8 cellular contexts compared by ENCODE assay signal in genomic region chr13:94620286-94620896, GRCh38. TPM values are rescaled to one million over a fixed set of nuclear protein-coding genes. Genes with fewer than 3 reads are reported as not detected.
DNase-seq lines count a peak whose midpoint lies in the region; ATAC-seq and TF ChIP-seq lines count a peak whose summit lies in the region.

No MANE protein-coding gene starts in this region.

- H3F3A ChIP-seq in neural cell (ENCODE audit: insufficient read depth, low read length, poor library complexity, severe bottlenecking), result no peaks in the 10 kb centered on the region

- no peak overlapping the region for H3K27ac Mint-ChIP-seq in central memory CD8-positive, alpha-beta T cell (ENCODE audit: low read depth)

- H3K4me1 ChIP-seq in DND-41 (ENCODE audit: insufficient read depth, low read length), result no peaks in the 10 kb centered on the region

- H3K4me3 Mint-ChIP-seq in central memory CD8-positive, alpha-beta T cell, result no peak overlapping the region

- H3K27me3 ChIP-seq in DND-41 (ENCODE audit: insufficient read depth, low read length, poor library complexity) (no peaks in the 10 kb centered on the region), neural cell (ENCODE audit: insufficient read depth, low read depth, low read length) (no peaks in the 10 kb centered on the region)

- no peaks in the 10 kb centered on the region for H3K9me3 Mint-ChIP-seq in central memory CD8-positive, alpha-beta T cell

- ATAC-seq in DND-41 (ENCODE audit: insufficient read depth, low read depth) (peak; percentile 77), GM19035 (IDR thresholded peaks at IDR 0.05; ENCODE audit: unreplicated experiment) (peak; percentile 76), HG03159 (IDR thresholded peaks at IDR 0.05; ENCODE audit: unreplicated experiment) (peak; percentile 85)
- peak; percentile 49 for ATAC-seq in central memory CD8-positive, alpha-beta T cell (replicated peaks; ENCODE audit: extremely low read depth, poor library complexity, severe bottlenecking)

- TF ChIP-seq CTCF in DND-41 (IDR thresholded peaks at IDR 0.05; ENCODE audit: borderline replicate concordance, extremely low read depth, low read length, poor library complexity, severe bottlenecking) (peak; percentile 76), neural cell (IDR thresholded peaks at IDR 0.05; ENCODE audit: poor library complexity, severe bottlenecking) (peak; percentile 86)

- H3K4me1 Mint-ChIP-seq in central memory CD8-positive, alpha-beta T cell, result peaks cover 7% of the 10 kb centered on the region

- H3K4me2 ChIP-seq in DND-41 (ENCODE audit: insufficient read depth, low read length), result no peak overlapping the region
- no peak overlapping the region for H3K4me2 ChIP-seq in neural cell (ENCODE audit: low read length)

- H3K4me3 ChIP-seq in DND-41 (ENCODE audit: low read depth in 1 of 2, low read length in 2 of 2) (no peak overlapping the region), neural cell (ENCODE audit: low read length) (no peak overlapping the region)

- no peaks in the 10 kb centered on the region for H3K27me3 Mint-ChIP-seq in central memory CD8-positive, alpha-beta T cell

- peaks cover 15% of the 10 kb centered on the region for H3K36me3 Mint-ChIP-seq in central memory CD8-positive, alpha-beta T cell (ENCODE audit: insufficient read depth)

- TF ChIP-seq RAD21 in neural cell (conservative IDR thresholded peaks at IDR 0.05), result peak; percentile 90

- H3K9me3 ChIP-seq in DND-41 (ENCODE audit: insufficient read depth, low read length, severe bottlenecking) (no peaks in the 10 kb centered on the region), neural cell (ENCODE audit: low read length) (no peaks in the 10 kb centered on the region)

- H3K9me2 ChIP-seq in neural cell (ENCODE audit: insufficient read depth, low read length), result no peaks in the 10 kb centered on the region

- 0 out of 2 replicates have a peak, but pooled peaks cover 10% of the 10 kb centered on the region for H3K79me2 ChIP-seq in DND-41 (ENCODE audit: insufficient read depth, low read length)
- H3K79me2 ChIP-seq in neural cell (replicated peaks; ENCODE audit: insufficient read depth, low read length), result no peaks in the 10 kb centered on the region

- H3K9ac ChIP-seq in DND-41 (ENCODE audit: low read depth, low read length) (no peak overlapping the region), neural cell (ENCODE audit: low read length) (no peak overlapping the region)

- H3K36me3 ChIP-seq in DND-41 (ENCODE audit: insufficient read depth, low read length) (peaks cover 61% of the 10 kb centered on the region), neural cell (ENCODE audit: insufficient read depth, low read length) (no peaks in the 10 kb centered on the region)

- no peak overlapping the region for H3K27ac ChIP-seq in DND-41 (ENCODE audit: low read length)
- H3K27ac ChIP-seq in neural cell (ENCODE audit: low read length), result no peak overlapping the region

- DNase-seq in DND-41 (peak; percentile 34), NCI-H748 treated with DMSO at 0.1 percent for 48 hours (lab: John Stamatoyannopoulos, UW) (peak; percentile 67), NOMO-1 (lab: John Stamatoyannopoulos, UW; ENCODE audit: unreplicated experiment in 2 of 2) (no peak), SIG-M5 treated with dmso at 0.1 percent for 504 hours (lab: John Stamatoyannopoulos, UW; ENCODE audit: unreplicated experiment) (no peak)
- no peak for DNase-seq in central memory CD8-positive, alpha-beta T cell (ENCODE audit: low spot score in 2 of 2)

- no peak overlapping the region for H2AFZ ChIP-seq in DND-41 (ENCODE audit: low read depth, low read length)
- H2AFZ ChIP-seq in neural cell (ENCODE audit: low read depth, low read length), result no peak overlapping the region

- H4K20me1 ChIP-seq in DND-41 (ENCODE audit: insufficient read depth, low read length) (no peaks in the 10 kb centered on the region; the same call in 1 of the 2 replicates), neural cell (ENCODE audit: insufficient read depth) (no peaks in the 10 kb centered on the region)

- no peak for TF ChIP-seq EP300 in neural cell (conservative IDR thresholded peaks at IDR 0.05; ENCODE audit: poor library complexity, severe bottlenecking)

TF ChIP-seq in neural cell, 6 proteins besides CTCF, POLR2A, EP300 and RAD21:
- no peak for TF ChIP-seq POLR2AphosphoS5 (IDR thresholded peaks at IDR 0.05)
- peak; percentile 94 for TF ChIP-seq SMC3 (conservative IDR thresholded peaks at IDR 0.05; ENCODE audit: poor library complexity)
- no peak for TF ChIP-seq EZH2 (IDR thresholded peaks at IDR 0.05; ENCODE audit: borderline replicate concordance, insufficient read depth, low read length, poor library complexity, severe bottlenecking)
TF ChIP-seq in neural cell: peak in this region for 1.

RNA-seq across cellular contexts. Expression of gene GPR180, which starts 18.7 kb away (rescaled TPM):
- 5.5 and 5.7 TPM in 2 replicates for polyA plus RNA-seq in neural cell
- 10.2 and 11.8 TPM in 2 replicates for polyA minus RNA-seq in neural cell

RNA-seq across cellular contexts. Expression of gene TGDS, which starts 24.4 kb away (rescaled TPM):
- polyA plus RNA-seq in neural cell, result 10.2 and 10.3 TPM in 2 replicates
- polyA minus RNA-seq in neural cell, result 8.6 and 9.3 TPM in 2 replicates

Comparison
In these comparisons a context has a peak if more than half of its experiments do, and no peak if none do; other contexts are left out.
1. DNase-seq: peak in DND-41 (single experiment) and NCI-H748 treated with DMSO at 0.1 percent for 48 hours (single experiment); none in central memory CD8-positive, alpha-beta T cell (0 of 2), NOMO-1 (0 of 2) and SIG-M5 treated with dmso at 0.1 percent for 504 hours (single experiment).
2. Peak in every context shown above with its lines, with median percentiles within 50 percentile points of each other: ATAC-seq.